35 cellular contexts compared by ENCODE assay signal in genomic region chr21:29513535-29513934, GRCh38.
"Had no signal": no experiment of that assay in that cellular context is flagged by ENCODE, and none has a peak within 500 bp of the region (broad histone marks: within the 10 kb centered on the region; RNA-seq: fewer than 3 reads in every experiment).

No MANE protein-coding gene starts in this region.

- H3K36me3 ChIP-seq: MG63 had no signal

- H3K4me3 ChIP-seq: MG63 had no signal

- DNase-seq: Karpas-422, Kasumi-1, MG63, MM.1S, MV-4-11, NCI-H1048, NCI-H1092, NCI-H1092 treated with DMSO at 0.1 percent for 48 hours, NCI-H1105, NCI-H1105 treated with DMSO at 0.1 percent for 48 hours, NCI-H1417, NCI-H1417 treated with DMSO at 0.1 percent for 48 hours, NCI-H1436, NCI-H1436 treated with DMSO at 0.1 percent for 48 hours, NCI-H146, NCI-H1694, NCI-H1694 treated with DMSO at 0.1 percent for 48 hours, NCI-H187, NCI-H187 treated with DMSO at 0.1 percent for 48 hours, NCI-H1930, NCI-H2029, NCI-H2029 treated with DMSO at 0.1 percent for 48 hours, NCI-H2081, NCI-H2081 treated with DMSO at 0.1 percent for 48 hours, NCI-H2107, NCI-H2171, NCI-H2171 treated with DMSO at 0.1 percent for 48 hours, NCI-H2227 treated with DMSO at 0.1 percent for 48 hours, NCI-H226, NCI-H345, NCI-H446, NCI-H446 treated with DMSO at 0.1 percent for 48 hours, NCI-H510A, NCI-H510A treated with DMSO at 0.1 percent for 48 hours, NCI-H524 had no signal

- H3K27me3 ChIP-seq: MG63 had no signal
